8 cellular contexts compared by ENCODE assay signal in genomic region chr11:118402594-118402993, GRCh38. TPM values are rescaled to one million over a fixed set of nuclear protein-coding genes. Genes with fewer than 3 reads are reported as not detected.
A peak's percentile ranks its signal among the peaks of the same experiment; 100 is the strongest.
DNase-seq lines count a peak whose midpoint lies in the region; FAIRE-seq and TF ChIP-seq lines count a peak whose summit lies in the region.
"Not testable (repeated sequence)": the region's sequence is repeated elsewhere in the genome, so short reads cannot be mapped to it uniquely, and the experiment has no call there.

No MANE protein-coding gene starts in this region.

- not testable (repeated sequence) for H3K4me1 ChIP-seq in H1 (replicated peaks in 1 of 4; ENCODE audit: control insufficient read depth in 3 of 4, insufficient read depth in 4 of 4, low read length in 3 of 4); iPS-18a (ENCODE audit: control insufficient read depth, low read depth, low read length)

- TF ChIP-seq POLR2A in H1 (IDR thresholded peaks at IDR 0.05; ENCODE audit: control extremely low read depth in 1 of 2, low read depth in 2 of 2, low read length in 2 of 2), result not testable (repeated sequence)

- POLR2A ChIA-PET in H1 (lab: Charles Lee; ENCODE audit: partially characterized antibody), result interaction anchor here (1.0 to 2.2 kb wide), 4 partner anchors 9 to 36 kb away, joined by 3 to 13 read pairs (median 7); partner anchors contain the start of gene KMT2A

- not testable (repeated sequence) for H2BK5ac ChIP-seq in H1 (ENCODE audit: low read depth, low read length)

- not testable (repeated sequence) for H3K4ac ChIP-seq in H1 (replicated peaks; ENCODE audit: insufficient read length, low read depth, low read length)

- not testable (repeated sequence) for H4K8ac ChIP-seq in H1 (ENCODE audit: extremely low read depth, insufficient read depth, low read length)

- H3K36me3 ChIP-seq in SK-N-MC (ENCODE audit: insufficient read depth, low read length), result peaks cover 32% of the 10 kb centered on the region
- peaks cover 5 to 18% (median 8%) of the 10 kb centered on the region in 4 experiments for H3K36me3 ChIP-seq in H1 (ENCODE audit: control insufficient read depth in 2 of 4, insufficient read depth in 4 of 4, low read length in 3 of 4)
- H3K36me3 ChIP-seq in iPS-18a (ENCODE audit: control insufficient read depth, low read depth, low read length), result peaks cover 31% of the 10 kb centered on the region

- FAIRE-seq in H1 (lab: Jason Lieb, UNC), result not testable (repeated sequence)

- peaks cover 8 to 11% of the 10 kb centered on the region in 2 experiments for H4K20me1 ChIP-seq in H1 (replicated peaks in 1 of 2; ENCODE audit: control insufficient read depth in 1 of 2, insufficient read depth in 2 of 2, low read length in 2 of 2)

- H2BK12ac ChIP-seq in H1 (ENCODE audit: low read depth, low read length), result not testable (repeated sequence)

- H3K4me3 Mint-ChIP-seq in activated naive CD8-positive, alpha-beta T cell, result peak overlapping the region; percentile 97
- H3K4me3 Mint-ChIP-seq in nephron, result peak overlapping the region; percentile 97 to 99 (median 98)
- H3K4me3 Mint-ChIP-seq in stimulated activated naive CD8-positive, alpha-beta T cell treated with anti-CD3 and anti-CD28 coated beads, Interleukin-15, Interleukin-2, amounts not matched to agents 100 ng/mL and 50 ng/mL, for 24 hours, result peak overlapping the region; percentile 98

- not testable (repeated sequence) for H3K27ac ChIP-seq in SK-N-MC; H1 (ENCODE audit: low read depth, low read length); iPS-18a (ENCODE audit: low read length)

- H3K23ac ChIP-seq in H1 (ENCODE audit: insufficient read length), result not testable (repeated sequence)

- H3K27me3 ChIP-seq in H1 (replicated peaks in 1 of 4; ENCODE audit: control insufficient read depth in 3 of 4, extremely low read depth in 1 of 4, insufficient read depth in 3 of 4, low read length in 3 of 4); iPS-18a (ENCODE audit: control insufficient read depth, insufficient read depth, low read length): not testable (repeated sequence)

- peaks cover 13 to 61% of the 10 kb centered on the region in 2 experiments for H3K79me2 ChIP-seq in H1 (ENCODE audit: control insufficient read depth in 1 of 2, insufficient read depth in 2 of 2, low read length in 2 of 2)

- not testable (repeated sequence) for H3K56ac ChIP-seq in H1 (replicated peaks; ENCODE audit: insufficient read length, low read depth, low read length)

- CTCF ChIA-PET in H1 (lab: Charles Lee; ENCODE audit: partially characterized antibody), result interaction anchor here (0.5 to 1.8 kb wide), 8 partner anchors 13 to 201 kb away, joined by 3 to 8 read pairs (median 4); no protein-coding TSS in a partner anchor

- H4K91ac ChIP-seq in H1 (replicated peaks; ENCODE audit: insufficient read length, low read length), result not testable (repeated sequence)

- H3K4me1 Mint-ChIP-seq in activated naive CD8-positive, alpha-beta T cell (ENCODE audit: low read depth), result peaks cover 67% of the 10 kb centered on the region
- peaks cover 35% of the 10 kb centered on the region for H3K4me1 Mint-ChIP-seq in nephron
- H3K4me1 Mint-ChIP-seq in stimulated activated naive CD8-positive, alpha-beta T cell treated with anti-CD3 and anti-CD28 coated beads, Interleukin-15, Interleukin-2, amounts not matched to agents 100 ng/mL and 50 ng/mL, for 24 hours (ENCODE audit: low read depth), result peaks cover 74% of the 10 kb centered on the region

- peak overlapping the region; percentile 97 for H3K9ac ChIP-seq in SK-N-MC (ENCODE audit: insufficient read length)
- peak overlapping the region in 1 of 4 experiments; percentile 74; a peak in 2 of 7 replicates for H3K9ac ChIP-seq in H1 (replicated peaks in 1 of 4; ENCODE audit: extremely low read depth in 1 of 4, low read depth in 3 of 4, low read length in 3 of 4)
- peak overlapping the region; percentile 96 for H3K9ac ChIP-seq in iPS-18a (ENCODE audit: low read length)

- not testable (repeated sequence) for TF ChIP-seq RAD21 in H1 (IDR thresholded peaks at IDR 0.05 in 1 of 2, conservative IDR thresholded peaks at IDR 0.05 in 1 of 2; ENCODE audit: low read depth in 2 of 2, low read length in 2 of 2)

- WGBS in H1 (ENCODE audit: extremely low coverage in 1 of 2, insufficient coverage in 1 of 2, insufficient read length in 1 of 2, insufficient replicate concordance in 2 of 2, low coverage in 1 of 2, low lambda C conversion rate in 2 of 2, missing lambda C conversion rate in 1 of 2), 2 experiments, result 90% methylated on average over 6 of the region's 7 CpGs; no CpG with 5 or more reads in 1 of the 2 experiments

- H3K4me2 ChIP-seq in H1 (ENCODE audit: insufficient read depth in 1 of 2, low read depth in 2 of 2, low read length in 2 of 2), result peak overlapping the region; percentile 30 to 89

- H2BK120ac ChIP-seq in H1 (replicated peaks; ENCODE audit: low read depth, low read length), result not testable (repeated sequence)

- H3K79me1 ChIP-seq in H1 (ENCODE audit: low read depth, low read length), result not testable (repeated sequence)

- not testable (repeated sequence) for H2BK20ac ChIP-seq in H1 (ENCODE audit: low read length)

- not testable (repeated sequence) for H3K18ac ChIP-seq in H1 (ENCODE audit: extremely low read depth, low read length)

- not testable (repeated sequence) for TF ChIP-seq EP300 in H1 (IDR thresholded peaks at IDR 0.05; ENCODE audit: borderline replicate concordance in 1 of 2, low read depth in 2 of 2, low read length in 2 of 2)

- not testable (repeated sequence) for H3K9me3 ChIP-seq in SK-N-MC (ENCODE audit: low read depth, low read length); H1 (ENCODE audit: insufficient read depth in 2 of 2, low read depth in 1 of 2, low read length in 1 of 2); iPS-18a (ENCODE audit: control insufficient read depth, low read depth, low read length)

- not testable (repeated sequence) for TF ChIP-seq CTCF in AG10803 (conservative IDR thresholded peaks at IDR 0.05; ENCODE audit: low read length); HFF-Myc (IDR thresholded peaks at IDR 0.05; ENCODE audit: low read depth, low read length, missing control alignments); H1 (IDR thresholded peaks at IDR 0.05; ENCODE audit: control extremely low read depth in 1 of 3, insufficient read depth in 1 of 3, low read depth in 1 of 3, low read length in 3 of 3); nephron (IDR thresholded peaks at IDR 0.05; ENCODE audit: unreplicated experiment in 3 of 3)

- not testable (repeated sequence) for H2BK15ac ChIP-seq in H1 (ENCODE audit: low read length)

- not testable (repeated sequence) for H3K14ac ChIP-seq in H1 (ENCODE audit: insufficient read length)

- H4K5ac ChIP-seq in H1 (ENCODE audit: insufficient read length, low read depth, low read length), result not testable (repeated sequence)

- peaks cover 13% of the 10 kb centered on the region for H3K36me3 Mint-ChIP-seq in activated naive CD8-positive, alpha-beta T cell
- H3K36me3 Mint-ChIP-seq in nephron (ENCODE audit: low read depth), result peaks cover 20% of the 10 kb centered on the region
- peaks cover 67% of the 10 kb centered on the region for H3K36me3 Mint-ChIP-seq in stimulated activated naive CD8-positive, alpha-beta T cell treated with anti-CD3 and anti-CD28 coated beads, Interleukin-15, Interleukin-2, amounts not matched to agents 100 ng/mL and 50 ng/mL, for 24 hours (ENCODE audit: low read depth)

- DNase-seq in AG10803 (ENCODE audit: low read depth); HFF-Myc (ENCODE audit: extremely low read depth, low read depth); SK-N-MC (ENCODE audit: low read depth, low spot score); H1 (ENCODE audit: low read depth in 1 of 2, low spot score in 2 of 2): not testable (repeated sequence)

- H3K27ac Mint-ChIP-seq in activated naive CD8-positive, alpha-beta T cell, result peak overlapping the region; percentile 100
- H3K27ac Mint-ChIP-seq in nephron, result peak overlapping the region; percentile 86 to 100 (median 99)
- peak overlapping the region; percentile 100 for H3K27ac Mint-ChIP-seq in stimulated activated naive CD8-positive, alpha-beta T cell treated with anti-CD3 and anti-CD28 coated beads, Interleukin-15, Interleukin-2, amounts not matched to agents 100 ng/mL and 50 ng/mL, for 24 hours

- not testable (repeated sequence) for H3K9me3 Mint-ChIP-seq in activated naive CD8-positive, alpha-beta T cell (ENCODE audit: low read depth); nephron; stimulated activated naive CD8-positive, alpha-beta T cell treated with anti-CD3 and anti-CD28 coated beads, Interleukin-15, Interleukin-2, amounts not matched to agents 100 ng/mL and 50 ng/mL, for 24 hours

- H2AFZ ChIP-seq in H1 (ENCODE audit: low read length), result not testable (repeated sequence)

- not testable (repeated sequence) for H2AK5ac ChIP-seq in H1 (ENCODE audit: low read depth, low read length)

- H3K23me2 ChIP-seq in H1 (ENCODE audit: low read depth, low read length), result not testable (repeated sequence)

- H3K27me3 Mint-ChIP-seq in activated naive CD8-positive, alpha-beta T cell; nephron (ENCODE audit: low read depth); stimulated activated naive CD8-positive, alpha-beta T cell treated with anti-CD3 and anti-CD28 coated beads, Interleukin-15, Interleukin-2, amounts not matched to agents 100 ng/mL and 50 ng/mL, for 24 hours: not testable (repeated sequence)

- peak overlapping the region; percentile 93 for H3K4me3 ChIP-seq in AG10803 (ENCODE audit: low read length)
- H3K4me3 ChIP-seq in HFF-Myc (replicated peaks; ENCODE audit: low read depth, low read length), result peak overlapping the region; percentile 70
- H3K4me3 ChIP-seq in SK-N-MC, result peak overlapping the region; percentile 83
- peak overlapping the region; percentile 81 to 95 (median 92) for H3K4me3 ChIP-seq in H1 (ENCODE audit: extremely low read depth in 1 of 4, insufficient read depth in 2 of 4, low read depth in 3 of 4, low read length in 4 of 4)
- H3K4me3 ChIP-seq in iPS-18a (ENCODE audit: low read length), result peak overlapping the region; percentile 98

RNA-seq across cellular contexts. Expression of gene ATP5MG, which starts 1.2 kb away (rescaled TPM):
- total RNA-seq in H1 (2021; fragmentation: NEBNext Ultra II Directional; extraction: Animal tissue kit (Norgen Biotek cat#: 25700)), result 237 and 251 TPM in 2 replicates
- polyA plus RNA-seq in H1 (2011; rRNA removed), result 322 and 464 TPM in 2 replicates
- polyA plus RNA-seq in H1 (2011; cell fraction: cytosol; rRNA removed), result 411 TPM
- 120 TPM for polyA plus RNA-seq in H1 (2011; cell fraction: nucleus; rRNA removed)
- 307 to 411 TPM (median 350 TPM) in 4 replicates for polyA plus RNA-seq in H1 (2012, experiment 1 of 2)
- polyA plus RNA-seq in H1 (2012, experiment 2 of 2), result 16,127 TPM
- polyA plus RNA-seq in H1 (2013, experiment 1 of 2), result 782 TPM
- 843 TPM for polyA plus RNA-seq in H1 (2013, experiment 2 of 2)
- polyA minus RNA-seq in H1 (2011; rRNA and poly(A)+ RNA removed), result 46.8 and 52.8 TPM in 2 replicates
- 77.8 TPM for polyA minus RNA-seq in H1 (2011; cell fraction: cytosol; rRNA and poly(A)+ RNA removed)
- polyA minus RNA-seq in H1 (2011; cell fraction: nucleus; rRNA and poly(A)+ RNA removed), result 27.1 TPM

RNA-seq across cellular contexts. Expression of gene KMT2A, which starts 33.7 kb away (rescaled TPM):
- 59.1 and 62.1 TPM in 2 replicates for total RNA-seq in H1 (2021; fragmentation: NEBNext Ultra II Directional; extraction: Animal tissue kit (Norgen Biotek cat#: 25700))
- 32.0 and 35.9 TPM in 2 replicates for polyA plus RNA-seq in H1 (2011; rRNA removed)
- polyA plus RNA-seq in H1 (2011; cell fraction: cytosol; rRNA removed), result 24.8 TPM
- 151 TPM for polyA plus RNA-seq in H1 (2011; cell fraction: nucleus; rRNA removed)
- 26.5 to 36.1 TPM (median 32.9 TPM) in 4 replicates for polyA plus RNA-seq in H1 (2012, experiment 1 of 2)
- 2.5 TPM for polyA plus RNA-seq in H1 (2012, experiment 2 of 2)
- 21.0 TPM for polyA plus RNA-seq in H1 (2013, experiment 1 of 2)
- 19.2 TPM for polyA plus RNA-seq in H1 (2013, experiment 2 of 2)
- polyA minus RNA-seq in H1 (2011; rRNA and poly(A)+ RNA removed), result 147 and 173 TPM in 2 replicates
- polyA minus RNA-seq in H1 (2011; cell fraction: cytosol; rRNA and poly(A)+ RNA removed), result 73.5 TPM
- 190 TPM for polyA minus RNA-seq in H1 (2011; cell fraction: nucleus; rRNA and poly(A)+ RNA removed)

RNA-seq across cellular contexts. Expression of gene UBE4A, which starts 43.2 kb away (rescaled TPM):
- total RNA-seq in H1 (2021; fragmentation: NEBNext Ultra II Directional; extraction: Animal tissue kit (Norgen Biotek cat#: 25700)), result 33.5 and 34.5 TPM in 2 replicates
- 7.9 and 11.3 TPM in 2 replicates for polyA plus RNA-seq in H1 (2011; rRNA removed)
- polyA plus RNA-seq in H1 (2011; cell fraction: cytosol; rRNA removed), result 10.3 TPM
- 10.7 TPM for polyA plus RNA-seq in H1 (2011; cell fraction: nucleus; rRNA removed)
- polyA plus RNA-seq in H1 (2012, experiment 1 of 2), result 11.3 to 19.5 TPM (median 14.7 TPM) in 4 replicates
- polyA plus RNA-seq in H1 (2012, experiment 2 of 2), result 0.96 TPM
- 35.1 TPM for polyA plus RNA-seq in H1 (2013, experiment 1 of 2)
- polyA plus RNA-seq in H1 (2013, experiment 2 of 2), result 38.6 TPM
- polyA minus RNA-seq in H1 (2011; rRNA and poly(A)+ RNA removed), result 27.5 and 40.2 TPM in 2 replicates
- polyA minus RNA-seq in H1 (2011; cell fraction: cytosol; rRNA and poly(A)+ RNA removed), result 21.4 TPM
- 16.7 TPM for polyA minus RNA-seq in H1 (2011; cell fraction: nucleus; rRNA and poly(A)+ RNA removed)

RNA-seq across cellular contexts. Expression of gene CD3G, which starts 58.5 kb away (rescaled TPM):
- total RNA-seq in H1 (2021; fragmentation: NEBNext Ultra II Directional; extraction: Animal tissue kit (Norgen Biotek cat#: 25700)), result not detected in 2 replicates
- 0.02 TPM in 1 of 2 replicates, not detected in the other for polyA plus RNA-seq in H1 (2011; rRNA removed)
- not detected for polyA plus RNA-seq in H1 (2011; cell fraction: cytosol; rRNA removed)
- polyA plus RNA-seq in H1 (2011; cell fraction: nucleus; rRNA removed), result not detected
- not detected in 4 replicates for polyA plus RNA-seq in H1 (2012, experiment 1 of 2)
- polyA plus RNA-seq in H1 (2012, experiment 2 of 2), result not detected
- polyA plus RNA-seq in H1 (2013, experiment 1 of 2), result not detected
- polyA plus RNA-seq in H1 (2013, experiment 2 of 2), result 0.02 TPM
- polyA minus RNA-seq in H1 (2011; rRNA and poly(A)+ RNA removed), result not detected in 2 replicates
- polyA minus RNA-seq in H1 (2011; cell fraction: cytosol; rRNA and poly(A)+ RNA removed), result not detected
- not detected for polyA minus RNA-seq in H1 (2011; cell fraction: nucleus; rRNA and poly(A)+ RNA removed)
